8 cellular contexts compared by ENCODE assay signal in the genomic region with DNA sequence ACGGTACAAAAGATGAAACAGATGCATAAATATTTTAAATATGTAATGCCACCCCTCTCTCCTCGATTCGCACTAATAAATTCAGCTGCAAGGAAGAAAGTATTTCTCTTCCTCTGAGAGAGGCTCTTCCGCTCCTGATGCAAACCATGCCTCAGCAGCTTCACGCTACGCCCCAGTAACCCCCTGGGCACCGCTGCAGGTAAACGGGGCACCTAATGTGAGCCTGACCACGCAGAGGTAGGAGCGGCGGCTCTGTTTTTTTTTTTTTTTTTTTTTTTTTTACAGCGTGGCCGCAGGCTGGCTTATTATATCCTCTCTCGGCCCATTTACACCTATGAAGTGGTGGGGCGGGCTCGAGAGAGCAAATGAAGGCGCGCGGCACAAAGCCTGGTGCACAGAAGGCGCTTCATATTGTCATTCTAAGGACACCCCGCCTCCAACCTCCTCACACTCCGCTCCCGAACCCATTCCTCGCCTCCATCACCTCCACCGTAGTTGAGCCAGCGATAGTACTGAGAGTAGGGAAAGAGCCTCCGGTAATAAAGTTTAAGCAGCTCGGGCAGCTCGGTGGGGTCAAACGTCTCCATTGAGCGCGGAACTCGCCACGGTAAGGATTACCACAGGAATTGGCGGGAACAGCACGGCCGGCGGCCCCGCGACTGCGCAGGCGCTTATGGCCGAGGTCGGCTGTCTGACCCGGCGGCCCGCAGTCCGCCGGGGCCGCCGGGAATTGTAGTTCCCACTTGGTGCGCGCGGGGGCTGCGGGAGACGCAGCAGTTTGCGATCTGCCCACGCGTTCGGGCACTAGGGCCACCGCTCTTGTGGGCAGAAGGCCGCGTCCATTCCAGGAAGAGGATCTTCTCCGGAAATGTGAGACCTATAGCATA. TPM values are rescaled to one million over a fixed set of nuclear protein-coding genes. Genes with fewer than 3 reads are reported as not detected.
DNase-seq lines count a peak whose midpoint lies in the region; ATAC-seq and TF ChIP-seq lines count a peak whose summit lies in the region.

PRIM1 (minus strand) TSS at position 612 of the 887 bp plus-strand sequence; CDS start at position 587, 25 bp downstream.

- no peaks in the 10 kb centered on the region for H3K27me3 ChIP-seq in H9 (ENCODE audit: insufficient read depth, low read length)

- H3K9me3 ChIP-seq in ES-I3 (ENCODE audit: control insufficient read depth, insufficient read depth, low read length) (no peaks in the 10 kb centered on the region), H9 (ENCODE audit: control insufficient read depth, low read depth, low read length) (no peaks in the 10 kb centered on the region)

- peak within 1 kb of the TSS; percentile 96 for H3K9ac ChIP-seq in ES-I3 (ENCODE audit: low read depth, low read length)
- H3K9ac ChIP-seq in H9 (ENCODE audit: extremely low read depth, insufficient read length, low read length) = peak within 1 kb of the TSS; percentile 99

- peak within 1 kb of the TSS; percentile 96 for H3K56ac ChIP-seq in H9 (ENCODE audit: insufficient read length, low read depth, low read length)

- H3K4me1 ChIP-seq in ES-I3 (ENCODE audit: insufficient read depth, low read length) (no peaks in the 10 kb centered on the region), H9 (ENCODE audit: insufficient read depth, low read length) (no peaks in the 10 kb centered on the region)

- H3T11ph ChIP-seq in H9 (ENCODE audit: low read length) = peak within 1 kb of the TSS; percentile 67

- peaks cover 23 to 40% (median 36%) of the 10 kb centered on the region in 3 experiments for H3K36me3 Mint-ChIP-seq in H9 (ENCODE audit: insufficient read depth in 1 of 3, low read depth in 3 of 3)
- H3K36me3 Mint-ChIP-seq in neural crest cell (ENCODE audit: low read depth) = peaks cover 2% of the 10 kb centered on the region

- peaks cover 14 to 15% of the 10 kb centered on the region in 2 experiments for H3K4me1 Mint-ChIP-seq in H9
- H3K4me1 Mint-ChIP-seq in neural crest cell = peaks cover 26% of the 10 kb centered on the region
- H3K4me1 Mint-ChIP-seq in stimulated activated naive CD8-positive, alpha-beta T cell treated with anti-CD3 and anti-CD28 coated beads, Interleukin-15, amount 100 ng/mL, for 72 hours = peaks cover 54% of the 10 kb centered on the region

- peak within 1 kb of the TSS; percentile 52 for H2BK120ac ChIP-seq in H9 (ENCODE audit: low read depth, low read length, poor library complexity, severe bottlenecking)

- H4K8ac ChIP-seq in H9 (replicated peaks; ENCODE audit: insufficient read length, low read depth, low read length) = peak within 1 kb of the TSS; percentile 84

- peak; percentile 90 for DNase-seq in H9
- peak; percentile 82 for DNase-seq in M059J (ENCODE audit: low read depth)
- peak; percentile 79 for DNase-seq in activated T-helper 9 cell treated with anti-CD3 and anti-CD28 coated beads, Interleukin-2, amount 50 U/mL, for 16 hours (ENCODE audit: low read depth)
- peak; percentile 73 for DNase-seq in fibroblast of villous mesenchyme (ENCODE audit: low read depth)
- peak; percentile 85 for DNase-seq in neural crest cell (ENCODE audit: low read depth, low spot score)
- peak; percentile 87 to 93 for DNase-seq in stimulated activated naive CD8-positive, alpha-beta T cell treated with anti-CD3 and anti-CD28 coated beads, Interleukin-15, amount 100 ng/mL, for 72 hours

- peak; percentile 95 for ATAC-seq in stimulated activated naive CD8-positive, alpha-beta T cell treated with anti-CD3 and anti-CD28 coated beads, Interleukin-15, amount 100 ng/mL, for 72 hours

- TF ChIP-seq CTCF in H9 (conservative IDR thresholded peaks at IDR 0.05) (no peak), fibroblast of villous mesenchyme (IDR thresholded peaks at IDR 0.05; ENCODE audit: insufficient read depth, low read depth, low read length) (peak; percentile 29), neural crest cell (conservative IDR thresholded peaks at IDR 0.05) (peak; percentile 12)

- peak within 1 kb of the TSS; percentile 41 for H2BK5ac ChIP-seq in H9 (ENCODE audit: insufficient read length, low read length)

- TF ChIP-seq POLR2A in Raji (IDR thresholded peaks at IDR 0.05; ENCODE audit: insufficient read depth, low read depth, low read length) = peak; percentile 76

- peaks cover 4% of the 10 kb centered on the region for H3K36me3 ChIP-seq in ES-I3 (ENCODE audit: insufficient read depth, low read length)

- no CpG with 5 or more reads among the region's 64 CpGs for WGBS in H9 (ENCODE audit: extremely low coverage, insufficient read length, low lambda C conversion rate)

- peaks cover 9% of the 10 kb centered on the region for H3K23me2 ChIP-seq in H9 (ENCODE audit: insufficient read length, low read depth, low read length, poor library complexity, severe bottlenecking)

- H2BK20ac ChIP-seq in H9 (ENCODE audit: low read depth, low read length, poor library complexity, severe bottlenecking) = no peak within 1 kb of the TSS

- peak within 1 kb of the TSS; percentile 17 for H4K91ac ChIP-seq in H9 (ENCODE audit: insufficient read length, low read depth, low read length)

- H3K9me3 Mint-ChIP-seq in H9 = no peaks in the 10 kb centered on the region
- H3K9me3 Mint-ChIP-seq in neural crest cell = peaks cover 2% of the 10 kb centered on the region
- no peaks in the 10 kb centered on the region for H3K9me3 Mint-ChIP-seq in stimulated activated naive CD8-positive, alpha-beta T cell treated with anti-CD3 and anti-CD28 coated beads, Interleukin-15, amount 100 ng/mL, for 72 hours

- H3K4me3 Mint-ChIP-seq in H9 (peak within 1 kb of the TSS; percentile 98), neural crest cell (peak within 1 kb of the TSS; percentile 97)
- peak within 1 kb of the TSS; percentile 96 to 97 for H3K4me3 Mint-ChIP-seq in stimulated activated naive CD8-positive, alpha-beta T cell treated with anti-CD3 and anti-CD28 coated beads, Interleukin-15, amount 100 ng/mL, for 72 hours

- H3K27ac Mint-ChIP-seq in H9 (peak within 1 kb of the TSS; percentile 99 to 100 (median 100)), neural crest cell (ENCODE audit: unreplicated experiment) (peak within 1 kb of the TSS; percentile 100)
- peak within 1 kb of the TSS; percentile 99 to 100 for H3K27ac Mint-ChIP-seq in stimulated activated naive CD8-positive, alpha-beta T cell treated with anti-CD3 and anti-CD28 coated beads, Interleukin-15, amount 100 ng/mL, for 72 hours

- peak within 1 kb of the TSS; percentile 81 for H4K5ac ChIP-seq in H9 (ENCODE audit: insufficient read length, low read depth, low read length)

- H3K4ac ChIP-seq in H9 (ENCODE audit: low read depth, low read length) = peak within 1 kb of the TSS; percentile 9; the same call in 1 of the 2 replicates

- no peaks in the 10 kb centered on the region for H4K20me1 ChIP-seq in H9 (ENCODE audit: control insufficient read depth, insufficient read depth, insufficient read length)

- H2AFZ ChIP-seq in H9 (ENCODE audit: low read length) = peak within 1 kb of the TSS; percentile 90

- H3K4me2 ChIP-seq in H9 (ENCODE audit: insufficient read depth, insufficient read length, low read length) = peak within 1 kb of the TSS; percentile 83

- H2BK12ac ChIP-seq in H9 (ENCODE audit: insufficient read length, low read depth, low read length) = peak within 1 kb of the TSS; percentile 15

- peak within 1 kb of the TSS; percentile 100 for H3K14ac ChIP-seq in H9 (ENCODE audit: insufficient read depth, low read length)

- no peak within 1 kb of the TSS for H2AK5ac ChIP-seq in H9 (ENCODE audit: insufficient read length, low read length)

- H3K18ac ChIP-seq in H9 (ENCODE audit: insufficient read length, low read depth, low read length) = peak within 1 kb of the TSS; percentile 100

- no peak within 1 kb of the TSS for H2BK15ac ChIP-seq in H9 (ENCODE audit: low read depth, low read length)

- H3K4me3 ChIP-seq in fibroblast of villous mesenchyme (ENCODE audit: low read depth, low read length) = peak within 1 kb of the TSS; percentile 96

- no peaks in the 10 kb centered on the region for H3K27me3 Mint-ChIP-seq in H9 (ENCODE audit: low read depth)
- H3K27me3 Mint-ChIP-seq in neural crest cell (ENCODE audit: low read depth) = no peaks in the 10 kb centered on the region
- no peaks in the 10 kb centered on the region for H3K27me3 Mint-ChIP-seq in stimulated activated naive CD8-positive, alpha-beta T cell treated with anti-CD3 and anti-CD28 coated beads, Interleukin-15, amount 100 ng/mL, for 72 hours

- no peak within 1 kb of the TSS for H3K23ac ChIP-seq in H9 (ENCODE audit: insufficient read length, low read depth, low read length)

- peak within 1 kb of the TSS; percentile 91 for H3K27ac ChIP-seq in H9 (ENCODE audit: insufficient read length, low read depth, low read length)

- no peaks in the 10 kb centered on the region for H3K79me2 ChIP-seq in H9 (ENCODE audit: insufficient read depth, low read length)

- no peaks in the 10 kb centered on the region for H3K79me1 ChIP-seq in H9 (ENCODE audit: insufficient read depth, low read depth, low read length, poor library complexity, severe bottlenecking)

RNA-seq across cellular contexts. Expression of gene PRIM1, which starts in this region (rescaled TPM):
- total RNA-seq in H9 (2021) (46.5 and 50.7 TPM in 2 replicates), fibroblast of villous mesenchyme (6.4 and 10.8 TPM in 2 replicates), neural crest cell (45.7 and 47.3 TPM in 2 replicates)
- total RNA-seq in M059J (2014; rRNA removed; shearing (Covaris generic)) = 51.0 and 52.5 TPM in 2 replicates

Comparison
In these comparisons a context has a peak if more than half of its experiments do, and no peak if none do; other contexts are left out.
1. Peak in every context shown above with its lines: DNase-seq, ATAC-seq, H3K4me3 ChIP-seq and H3K27ac ChIP-seq.